1 cellular context compared by ENCODE assay signal in genomic region chr4:73248821-73249220, GRCh38.
TF ChIP-seq lines count a peak whose summit lies in the region.

No MANE protein-coding gene starts in this region.

TF ChIP-seq in endothelial cell of umbilical vein, 7 proteins besides CTCF, POLR2A, EP300 and RAD21:
- TF ChIP-seq POLR2AphosphoS5 (IDR thresholded peaks at IDR 0.05; ENCODE audit: insufficient read depth, low read depth, low read length), result no peak
- no peak for TF ChIP-seq MYC (IDR thresholded peaks at IDR 0.05; ENCODE audit: low read depth, low read length)
- TF ChIP-seq FOS (IDR thresholded peaks at IDR 0.05; ENCODE audit: borderline replicate concordance, insufficient read depth, low read length), result no peak
- no peak for TF ChIP-seq JUN (IDR thresholded peaks at IDR 0.05; ENCODE audit: borderline replicate concordance, insufficient read depth, insufficient read length, low read depth)
- TF ChIP-seq GATA2 (IDR thresholded peaks at IDR 0.05; ENCODE audit: insufficient read depth, insufficient read length, low read depth, low read length), result no peak
- TF ChIP-seq MAX (IDR thresholded peaks at IDR 0.05; ENCODE audit: insufficient read depth, insufficient read length), result no peak
- no peak for TF ChIP-seq EZH2 (IDR thresholded peaks at IDR 0.05; ENCODE audit: borderline replicate concordance, low read depth, low read length, severe bottlenecking)
TF ChIP-seq in endothelial cell of umbilical vein: peak in this region for 0.
